Comparison of ENCODE assay signal across 8 cellular contexts in genomic region chr3:38479431-38480092, GRCh38. TPM values are rescaled to one million over a fixed set of nuclear protein-coding genes. Genes with fewer than 3 reads are reported as not detected.
DNase-seq lines count a peak whose midpoint lies in the region; ATAC-seq and TF ChIP-seq lines count a peak whose summit lies in the region.

No MANE protein-coding gene starts in this region.

- no peak overlapping the region for H2AFZ ChIP-seq in OCI-LY1 (ENCODE audit: low read length)
- no peak overlapping the region for H2AFZ ChIP-seq in osteoblast (ENCODE audit: low read length)

- no peaks in the 10 kb centered on the region for H3K9me3 ChIP-seq in OCI-LY1 (ENCODE audit: low read length)
- H3K9me3 ChIP-seq in osteoblast (ENCODE audit: low read depth, low read length), result no peaks in the 10 kb centered on the region

- H3K4me1 ChIP-seq in OCI-LY1 (ENCODE audit: insufficient read depth, low read length, severe bottlenecking) (no peaks in the 10 kb centered on the region), foreskin keratinocyte (no peaks in the 10 kb centered on the region), osteoblast (ENCODE audit: insufficient read depth, low read length) (no peaks in the 10 kb centered on the region)

- H3K79me2 ChIP-seq in OCI-LY1 (ENCODE audit: insufficient read depth, low read length) (no peaks in the 10 kb centered on the region), osteoblast (ENCODE audit: insufficient read depth, low read length) (no peaks in the 10 kb centered on the region)

- H3F3A ChIP-seq in OCI-LY1 (ENCODE audit: insufficient read depth, low read length), result no peaks in the 10 kb centered on the region

- no peaks in the 10 kb centered on the region for H3K9me3 Mint-ChIP-seq in activated T-helper 17 cell treated with anti-CD3 and anti-CD28 coated beads, Interleukin-2, amount 50 U/mL, for 72 hours

- no peak overlapping the region for H3K27ac ChIP-seq in OCI-LY1 (ENCODE audit: low read depth, low read length, poor library complexity, severe bottlenecking)
- H3K27ac ChIP-seq in foreskin keratinocyte, result no peak overlapping the region
- H3K27ac ChIP-seq in osteoblast (ENCODE audit: low read depth, low read length), result no peak overlapping the region

- H3K9ac ChIP-seq in OCI-LY1 (ENCODE audit: low read length), result no peak overlapping the region

- H3K9me2 ChIP-seq in OCI-LY1 (ENCODE audit: low read depth, low read length), result no peaks in the 10 kb centered on the region

- TF ChIP-seq CTCF in OCI-LY1 (IDR thresholded peaks at IDR 0.05; ENCODE audit: low read length), result peak; percentile 91
- peak; percentile 90 for TF ChIP-seq CTCF in foreskin keratinocyte (conservative IDR thresholded peaks at IDR 0.05)
- TF ChIP-seq CTCF in osteoblast (IDR thresholded peaks at IDR 0.05; ENCODE audit: extremely low read depth, low read depth, low read length), result peak; percentile 93

- no peak overlapping the region for H3K4me3 ChIP-seq in OCI-LY1 (ENCODE audit: low read depth, low read length, poor library complexity, severe bottlenecking)
- no peak overlapping the region for H3K4me3 ChIP-seq in osteoblast (ENCODE audit: insufficient read depth, low read length)

- H3K36me3 Mint-ChIP-seq in activated T-helper 17 cell treated with anti-CD3 and anti-CD28 coated beads, Interleukin-2, amount 50 U/mL, for 72 hours (ENCODE audit: low read depth), result peaks cover 44% of the 10 kb centered on the region

- H4K20me1 ChIP-seq in OCI-LY1 (ENCODE audit: insufficient read depth, low read length) (no peaks in the 10 kb centered on the region), osteoblast (ENCODE audit: insufficient read depth, low read length) (no peaks in the 10 kb centered on the region)

- ATAC-seq in HG02759 (IDR thresholded peaks at IDR 0.05; ENCODE audit: unreplicated experiment), result peak; percentile 77
- ATAC-seq in activated T-helper 17 cell treated with anti-CD3 and anti-CD28 coated beads, Interleukin-2, amount 50 U/mL, for 72 hours (replicated peaks), result peak; percentile 78
- peak; percentile 80 for ATAC-seq in foreskin keratinocyte

- H3K27me3 ChIP-seq in OCI-LY1 (ENCODE audit: insufficient read depth, low read length), result no peaks in the 10 kb centered on the region
- no peaks in the 10 kb centered on the region for H3K27me3 ChIP-seq in foreskin keratinocyte
- H3K27me3 ChIP-seq in osteoblast (ENCODE audit: insufficient read depth, low read length), result no peaks in the 10 kb centered on the region

- H3K4me2 ChIP-seq in OCI-LY1 (ENCODE audit: low read length) (no peak overlapping the region), osteoblast (ENCODE audit: insufficient read depth, low read length) (no peak overlapping the region)

- H3K27ac Mint-ChIP-seq in activated T-helper 17 cell treated with anti-CD3 and anti-CD28 coated beads, Interleukin-2, amount 50 U/mL, for 72 hours, result no peak overlapping the region

- DNase-seq in NCI-H510A treated with DMSO at 0.1 percent for 48 hours (lab: John Stamatoyannopoulos, UW) (peak; percentile 13), NCI-H510A (lab: John Stamatoyannopoulos, UW) (no peak), foreskin keratinocyte (peak in 1 of 2 donors; percentile 28), osteoblast (ENCODE audit: insufficient read length, low spot score, missing footprints) (peak; percentile 96), cortex of kidney (lab: John Stamatoyannopoulos, UW) (no peak)

- H3K36me3 ChIP-seq in OCI-LY1 (ENCODE audit: insufficient read depth, low read length) (peaks cover 6% of the 10 kb centered on the region; the same call in 1 of the 2 replicates), osteoblast (ENCODE audit: insufficient read depth, low read length) (peaks cover 2% of the 10 kb centered on the region)

- peaks cover 2% of the 10 kb centered on the region for H3K4me1 Mint-ChIP-seq in activated T-helper 17 cell treated with anti-CD3 and anti-CD28 coated beads, Interleukin-2, amount 50 U/mL, for 72 hours

- no peak overlapping the region for H3K4me3 Mint-ChIP-seq in activated T-helper 17 cell treated with anti-CD3 and anti-CD28 coated beads, Interleukin-2, amount 50 U/mL, for 72 hours

- H3K27me3 Mint-ChIP-seq in activated T-helper 17 cell treated with anti-CD3 and anti-CD28 coated beads, Interleukin-2, amount 50 U/mL, for 72 hours, result no peaks in the 10 kb centered on the region

RNA-seq across cellular contexts. Expression of gene EXOG, which starts 16.6 kb away (rescaled TPM):
- total RNA-seq in activated T-helper 17 cell treated with anti-CD3 and anti-CD28 coated beads, Interleukin-2, amount 50 U/mL, for 72 hours, result 10 to 100 TPM; 15.9 to 23.8 TPM
- 9.2 and 9.3 TPM in 2 replicates for total RNA-seq in foreskin keratinocyte
- 5.5 and 5.8 TPM in 2 replicates for polyA plus RNA-seq in foreskin keratinocyte
- 14.5 and 20.0 TPM in 2 replicates for total RNA-seq in osteoblast

RNA-seq across cellular contexts. Expression of gene ACVR2B, which starts 25.9 kb away (rescaled TPM):
- 10 to 100 TPM in 1 of 2 donors, 1 to 10 TPM in 1; 7.7 to 12.8 TPM for total RNA-seq in activated T-helper 17 cell treated with anti-CD3 and anti-CD28 coated beads, Interleukin-2, amount 50 U/mL, for 72 hours
- total RNA-seq in foreskin keratinocyte, result 2.3 and 2.5 TPM in 2 replicates
- polyA plus RNA-seq in foreskin keratinocyte, result 0.66 and 0.87 TPM in 2 replicates
- 2.9 and 3.6 TPM in 2 replicates for total RNA-seq in osteoblast

Comparison
In these comparisons a context has a peak if more than half of its experiments do, and no peak if none do; other contexts are left out.
1. DNase-seq: peak in NCI-H510A treated with DMSO at 0.1 percent for 48 hours (single experiment) and osteoblast (single experiment); none in NCI-H510A (single experiment) and cortex of kidney (single experiment).
2. Peak in every context shown above with its lines, with median percentiles within 50 percentile points of each other: ATAC-seq and CTCF ChIP-seq.